ENCODE assay signal across 8 cellular contexts in genomic region chr6:33455051-33455450, GRCh38. TPM values are rescaled to one million over a fixed set of nuclear protein-coding genes. Genes with fewer than 3 reads are reported as not detected.
A peak's percentile ranks its signal among the peaks of the same experiment; 100 is the strongest.
DNase-seq lines count a peak whose midpoint lies in the region; ATAC-seq, FAIRE-seq and TF ChIP-seq lines count a peak whose summit lies in the region.

No MANE protein-coding gene starts in this region.

- no peaks in the 10 kb centered on the region for H3K9me2 ChIP-seq in SK-N-SH

- H3K27me3 ChIP-seq in SK-N-SH (ENCODE audit: insufficient read depth) = no peaks in the 10 kb centered on the region
- H3K27me3 ChIP-seq in keratinocyte (ENCODE audit: control insufficient read depth, extremely low read depth, insufficient read depth, low read length) = no peaks in the 10 kb centered on the region
- no peaks in the 10 kb centered on the region for H3K27me3 ChIP-seq in stomach smooth muscle (ENCODE audit: control insufficient read depth in 1 of 2, insufficient read depth in 2 of 2, low read length in 2 of 2)

- POLR2A ChIA-PET in SK-N-SH (lab: Yijun Ruan, JAX) = interaction anchor here (1.5 to 1.7 kb wide), 2 partner anchors 24 to 37 kb away, joined by 8 to 9 read pairs; partner anchors contain the start of gene CUTA

- peak overlapping the region; percentile 82 for H3K4me2 ChIP-seq in SK-N-SH
- H3K4me2 ChIP-seq in keratinocyte (ENCODE audit: control insufficient read depth, extremely low read depth, insufficient read depth, low read depth, low read length) = peak overlapping the region; percentile 97

- peaks cover 7 to 8% of the 10 kb centered on the region in 2 donors for H3K36me3 Mint-ChIP-seq in activated naive CD4-positive, alpha-beta T cell treated with anti-CD3 and anti-CD28 coated beads, Interleukin-2, amount 50 U/mL, for 72 hours

- TF ChIP-seq EP300 in SK-N-SH (IDR thresholded peaks at IDR 0.05; ENCODE audit: borderline replicate concordance in 1 of 2, low read depth in 1 of 2, low read length in 1 of 2) = no peak

- H3K79me2 ChIP-seq in SK-N-SH (ENCODE audit: insufficient read depth) (peaks cover 32% of the 10 kb centered on the region), keratinocyte (ENCODE audit: control insufficient read depth, insufficient read depth, low read length) (peaks cover 18% of the 10 kb centered on the region)

- H3K4me1 ChIP-seq in SK-N-SH (ENCODE audit: control insufficient read depth in 1 of 2, insufficient read depth in 2 of 2, low read depth in 1 of 2, low read length in 1 of 2) = peaks cover 0 to 21% of the 10 kb centered on the region in 2 experiments; a peak in 1 of 4 replicates
- H3K4me1 ChIP-seq in keratinocyte (ENCODE audit: control insufficient read depth, extremely low read depth, insufficient read depth, low read length) = peaks cover 5% of the 10 kb centered on the region
- peaks cover 20% of the 10 kb centered on the region for H3K4me1 ChIP-seq in stomach smooth muscle (ENCODE audit: control insufficient read depth, insufficient read depth, low read length)

- H3F3A ChIP-seq in SK-N-SH (replicated peaks; ENCODE audit: insufficient read depth) = peaks cover 10% of the 10 kb centered on the region

- H3K27ac ChIP-seq in SK-N-SH (ENCODE audit: low read depth in 2 of 2, low read length in 1 of 2) (peak overlapping the region in 1 of 2 experiments; percentile 18; a peak in 2 of 4 replicates), keratinocyte (ENCODE audit: control insufficient read depth, insufficient read depth, low read length) (peak overlapping the region; percentile 62), stomach smooth muscle (ENCODE audit: low read length) (no peak overlapping the region)

- TF ChIP-seq RAD21 in SK-N-SH (IDR thresholded peaks at IDR 0.05; ENCODE audit: low read length) = no peak

- peak overlapping the region; percentile 71 for H3K9ac ChIP-seq in SK-N-SH
- peak overlapping the region; percentile 84 for H3K9ac ChIP-seq in keratinocyte (ENCODE audit: control insufficient read depth, extremely low read depth, insufficient read depth, low read length)
- peak overlapping the region; percentile 76 to 82 for H3K9ac ChIP-seq in stomach smooth muscle (ENCODE audit: low read length in 2 of 2)

- H3K36me3 ChIP-seq in SK-N-SH (replicated peaks in 1 of 2; ENCODE audit: control insufficient read depth in 1 of 2, insufficient read depth in 2 of 2, low read length in 1 of 2) (peaks cover 10 to 21% of the 10 kb centered on the region in 2 experiments), keratinocyte (ENCODE audit: control insufficient read depth in 2 of 2, extremely low read depth in 1 of 2, insufficient read depth in 2 of 2, low read length in 2 of 2) (peaks cover 3 to 10% of the 10 kb centered on the region in 2 experiments), stomach smooth muscle (ENCODE audit: control insufficient read depth in 2 of 2, insufficient read depth in 2 of 2, low read length in 2 of 2) (peaks cover 6 to 18% of the 10 kb centered on the region in 2 donors)

- peak overlapping the region; percentile 94 for H3K27ac Mint-ChIP-seq in activated naive CD4-positive, alpha-beta T cell treated with anti-CD3 and anti-CD28 coated beads, Interleukin-2, amount 50 U/mL, for 72 hours

- H4K20me1 ChIP-seq in SK-N-SH (ENCODE audit: insufficient read depth) (no peaks in the 10 kb centered on the region), keratinocyte (ENCODE audit: control insufficient read depth, extremely low read depth, insufficient read depth, low read length) (no peaks in the 10 kb centered on the region)

- H3K4me3 ChIP-seq in SK-N-SH (ENCODE audit: low read depth in 2 of 2, low read length in 1 of 2) (peak overlapping the region; percentile 81 to 85), keratinocyte (ENCODE audit: control insufficient read depth in 2 of 3, extremely low read depth in 1 of 3, insufficient read depth in 2 of 3, low read depth in 1 of 3, low read length in 3 of 3) (peak overlapping the region; percentile 67 to 93 (median 91)), stomach smooth muscle (ENCODE audit: low read length in 2 of 2) (peak overlapping the region; percentile 77 to 95)

- H2AFZ ChIP-seq in SK-N-SH (ENCODE audit: low read depth) (peak overlapping the region; percentile 85; the same call in 1 of the 2 replicates), keratinocyte (ENCODE audit: control insufficient read depth, low read length) (peak overlapping the region; percentile 89)

- H3K9me3 ChIP-seq in SK-N-SH (no peaks in the 10 kb centered on the region), keratinocyte (ENCODE audit: control insufficient read depth, low read depth, low read length) (no peaks in the 10 kb centered on the region), stomach smooth muscle (ENCODE audit: control insufficient read depth in 2 of 2, low read length in 2 of 2) (no peaks in the 10 kb centered on the region)

- WGBS in SK-N-SH (ENCODE audit: low lambda C conversion rate) = 11% methylated on average over 14 of the region's 16 CpGs

- CTCF ChIA-PET in SK-N-SH (lab: Yijun Ruan, JAX) = interaction anchor here (1.3 to 2.0 kb wide), 4 partner anchors 14 to 130 kb away, joined by 3 to 8 read pairs (median 4); no protein-coding TSS in a partner anchor

- FAIRE-seq in keratinocyte (lab: Jason Lieb, UNC) = no peak

- no peak for TF ChIP-seq CTCF in SK-N-SH (IDR thresholded peaks at IDR 0.05)
- no peak for TF ChIP-seq CTCF in keratinocyte (optimal IDR thresholded peaks at IDR 0.05 in 1 of 3, IDR thresholded peaks at IDR 0.05 in 1 of 3, conservative IDR thresholded peaks at IDR 0.05 in 1 of 3; ENCODE audit: extremely low read depth in 1 of 3, insufficient read depth in 2 of 3, low read length in 3 of 3)

- dilution Hi-C loops in keratinocyte (cut with MboI; ENCODE audit: extremely low pct_ligation_motif_present, low sequenced_read_pairs) = no loop called here

- DNase-seq in SK-N-SH (peak; percentile 16), keratinocyte (ENCODE audit: low read depth, low spot score) (no peak), SW480 (ENCODE audit: low spot score) (no peak), NCI-H82 treated with DMSO at 0.1 percent for 48 hours (lab: John Stamatoyannopoulos, UW; ENCODE audit: unreplicated experiment) (no peak), KG1 (lab: John Stamatoyannopoulos, UW) (no peak)
- no peak for DNase-seq in activated naive CD4-positive, alpha-beta T cell treated with anti-CD3 and anti-CD28 coated beads, Interleukin-2, amount 50 U/mL, for 72 hours (ENCODE audit: low spot score in 2 of 2)

- peaks cover 2% of the 10 kb centered on the region for H3K9me1 ChIP-seq in keratinocyte (ENCODE audit: control insufficient read depth, extremely low read depth, insufficient read depth, low read length)

- no peaks in the 10 kb centered on the region for H3K9me3 Mint-ChIP-seq in activated naive CD4-positive, alpha-beta T cell treated with anti-CD3 and anti-CD28 coated beads, Interleukin-2, amount 50 U/mL, for 72 hours

- ATAC-seq in SK-N-SH treated with all-trans-retinoic acid at 6 μM for 48 hours = no peak
- ATAC-seq in activated naive CD4-positive, alpha-beta T cell treated with anti-CD3 and anti-CD28 coated beads, Interleukin-2, amount 50 U/mL, for 72 hours = no peak

RNA-seq across cellular contexts. Expression of gene ZBTB9, which starts 0.7 kb away (rescaled TPM):
- polyA plus RNA-seq in SK-N-SH (2012; rRNA removed) = 5.7 and 5.9 TPM in 2 replicates
- polyA plus RNA-seq in SK-N-SH (2012; cell fraction: cytosol; rRNA removed) = 4.4 and 5.3 TPM in 2 replicates
- polyA plus RNA-seq in SK-N-SH (2012; cell fraction: nucleus; rRNA removed) = 17.4 and 20.9 TPM in 2 replicates
- total RNA-seq in activated naive CD4-positive, alpha-beta T cell treated with anti-CD3 and anti-CD28 coated beads, Interleukin-2, amount 50 U/mL, for 72 hours = 10 to 100 TPM in 1 of 2 donors, 1 to 10 TPM in 1; 9.4 to 12.5 TPM
- 6.8 to 9.9 TPM (median 7.8 TPM) in 3 replicates for polyA plus RNA-seq in keratinocyte
- 2.8 TPM for polyA plus RNA-seq in keratinocyte (2011; ENCODE audit: low read depth)
- polyA plus RNA-seq in keratinocyte (2011; cell fraction: cytosol; rRNA removed) = 5.9 and 7.1 TPM in 2 replicates
- polyA plus RNA-seq in keratinocyte (2011; cell fraction: nucleus; rRNA removed) = 12.3 and 13.0 TPM in 2 replicates
- polyA plus RNA-seq in keratinocyte (2012; ENCODE audit: low replicate concordance) = 6.9 and 10.7 TPM in 2 replicates
- 8.9 to 15.2 TPM (median 10.3 TPM) in 3 replicates for polyA minus RNA-seq in keratinocyte
- 5.6 TPM for polyA minus RNA-seq in keratinocyte (2011; cell fraction: cytosol; rRNA and poly(A)+ RNA removed)
- 8.2 and 12.2 TPM in 2 replicates for polyA minus RNA-seq in keratinocyte (2011; cell fraction: nucleus; rRNA and poly(A)+ RNA removed)

RNA-seq across cellular contexts. Expression of gene SYNGAP1, which starts 35.2 kb away (rescaled TPM):
- polyA plus RNA-seq in SK-N-SH (2012; rRNA removed) (5.9 and 8.8 TPM in 2 replicates), keratinocyte (2.1 to 2.9 TPM (median 2.8 TPM) in 3 replicates)
- polyA plus RNA-seq in SK-N-SH (2012; cell fraction: cytosol; rRNA removed) = 3.2 and 3.9 TPM in 2 replicates
- 38.1 and 40.3 TPM in 2 replicates for polyA plus RNA-seq in SK-N-SH (2012; cell fraction: nucleus; rRNA removed)
- 10 to 100 TPM; 70.5 to 71.7 TPM for total RNA-seq in activated naive CD4-positive, alpha-beta T cell treated with anti-CD3 and anti-CD28 coated beads, Interleukin-2, amount 50 U/mL, for 72 hours
- 1.1 TPM for polyA plus RNA-seq in keratinocyte (2011; ENCODE audit: low read depth)
- 1.2 and 1.9 TPM in 2 replicates for polyA plus RNA-seq in keratinocyte (2011; cell fraction: cytosol; rRNA removed)
- polyA plus RNA-seq in keratinocyte (2011; cell fraction: nucleus; rRNA removed) = 18.2 and 25.5 TPM in 2 replicates
- 3.4 and 10.9 TPM in 2 replicates for polyA plus RNA-seq in keratinocyte (2012; ENCODE audit: low replicate concordance)
- polyA minus RNA-seq in keratinocyte = 4.1 to 5.7 TPM (median 5.4 TPM) in 3 replicates
- 0.96 TPM for polyA minus RNA-seq in keratinocyte (2011; cell fraction: cytosol; rRNA and poly(A)+ RNA removed)
- polyA minus RNA-seq in keratinocyte (2011; cell fraction: nucleus; rRNA and poly(A)+ RNA removed) = 4.3 and 10.1 TPM in 2 replicates

RNA-seq across cellular contexts. Expression of gene CUTA, which starts 37.1 kb away (rescaled TPM):
- 349 and 444 TPM in 2 replicates for polyA plus RNA-seq in SK-N-SH (2012; rRNA removed)
- 337 and 359 TPM in 2 replicates for polyA plus RNA-seq in SK-N-SH (2012; cell fraction: cytosol; rRNA removed)
- polyA plus RNA-seq in SK-N-SH (2012; cell fraction: nucleus; rRNA removed) = 318 and 652 TPM in 2 replicates
- total RNA-seq in activated naive CD4-positive, alpha-beta T cell treated with anti-CD3 and anti-CD28 coated beads, Interleukin-2, amount 50 U/mL, for 72 hours = 100 to 1,000 TPM; 186 to 334 TPM
- polyA plus RNA-seq in keratinocyte = 119 to 246 TPM (median 178 TPM) in 3 replicates
- polyA plus RNA-seq in keratinocyte (2011; ENCODE audit: low read depth) = 13.0 TPM
- 222 and 276 TPM in 2 replicates for polyA plus RNA-seq in keratinocyte (2011; cell fraction: cytosol; rRNA removed)
- 188 and 225 TPM in 2 replicates for polyA plus RNA-seq in keratinocyte (2011; cell fraction: nucleus; rRNA removed)
- polyA plus RNA-seq in keratinocyte (2012; ENCODE audit: low replicate concordance) = 238 and 287 TPM in 2 replicates
- polyA minus RNA-seq in keratinocyte = 116 to 126 TPM (median 120 TPM) in 3 replicates
- 145 TPM for polyA minus RNA-seq in keratinocyte (2011; cell fraction: cytosol; rRNA and poly(A)+ RNA removed)
- polyA minus RNA-seq in keratinocyte (2011; cell fraction: nucleus; rRNA and poly(A)+ RNA removed) = 53.3 and 55.0 TPM in 2 replicates

RNA-seq across cellular contexts. Expression of gene PHF1, which starts 44.2 kb away (rescaled TPM):
- polyA plus RNA-seq in SK-N-SH (2012; rRNA removed) (48.7 and 59.0 TPM in 2 replicates), keratinocyte (15.2 to 17.1 TPM (median 15.8 TPM) in 3 replicates)
- polyA plus RNA-seq in SK-N-SH (2012; cell fraction: cytosol; rRNA removed) = 17.7 and 25.5 TPM in 2 replicates
- 250 and 323 TPM in 2 replicates for polyA plus RNA-seq in SK-N-SH (2012; cell fraction: nucleus; rRNA removed)
- 100 to 1,000 TPM in 1 of 2 donors, 10 to 100 TPM in 1; 27.5 to 156 TPM for total RNA-seq in activated naive CD4-positive, alpha-beta T cell treated with anti-CD3 and anti-CD28 coated beads, Interleukin-2, amount 50 U/mL, for 72 hours
- 7.6 TPM for polyA plus RNA-seq in keratinocyte (2011; ENCODE audit: low read depth)
- 9.1 and 12.6 TPM in 2 replicates for polyA plus RNA-seq in keratinocyte (2011; cell fraction: cytosol; rRNA removed)
- 50.2 and 55.7 TPM in 2 replicates for polyA plus RNA-seq in keratinocyte (2011; cell fraction: nucleus; rRNA removed)
- 12.6 and 24.1 TPM in 2 replicates for polyA plus RNA-seq in keratinocyte (2012; ENCODE audit: low replicate concordance)
- 7.9 to 14.9 TPM (median 11.1 TPM) in 3 replicates for polyA minus RNA-seq in keratinocyte
- polyA minus RNA-seq in keratinocyte (2011; cell fraction: cytosol; rRNA and poly(A)+ RNA removed) = 9.2 TPM
- 5.5 and 10.0 TPM in 2 replicates for polyA minus RNA-seq in keratinocyte (2011; cell fraction: nucleus; rRNA and poly(A)+ RNA removed)
